1 cellular context compared by ENCODE assay signal in genomic region chr14:23551266-23552028, GRCh38.
A peak's percentile ranks its signal among the peaks of the same experiment; 100 is the strongest.
TF ChIP-seq lines count a peak whose summit lies in the region.

TSS of gene ZFHX2 (minus strand) at chr14:23551765. CDS start at chr14:23535325, 16,440 bp downstream.

TF ChIP-seq in HepG2, 621 proteins besides CTCF, POLR2A, EP300 and RAD21 (continued from another document and continues in another):
- TF ChIP-seq ZNF512B (CRISPR knock-in tag; IDR thresholded peaks at IDR 0.05; ENCODE audit: borderline replicate concordance) (peak; percentile 89; the same call in 1 of the 2 replicates), MED13 (CRISPR knock-in tag; IDR thresholded peaks at IDR 0.05) (peak; percentile 53; the same call in 1 of the 2 replicates), ZNF605 (CRISPR knock-in tag; IDR thresholded peaks at IDR 0.05) (peak; percentile 88; the same call in 1 of the 2 replicates), POGK (CRISPR knock-in tag; conservative IDR thresholded peaks at IDR 0.05) (peak; percentile 91), SIN3A (IDR thresholded peaks at IDR 0.05; ENCODE audit: borderline replicate concordance, low read depth, low read length) (peak; percentile 94; the same call in 1 of the 2 replicates), CREBL2 (CRISPR knock-in tag; IDR thresholded peaks at IDR 0.05; ENCODE audit: borderline replicate concordance) (peak; percentile 65; the same call in 1 of the 2 replicates), ZMYM2 (CRISPR knock-in tag; IDR thresholded peaks at IDR 0.05) (no peak), ZMYM4 (CRISPR knock-in tag; IDR thresholded peaks at IDR 0.05) (peak; percentile 73), LBX2 (CRISPR knock-in tag; IDR thresholded peaks at IDR 0.05; ENCODE audit: borderline replicate concordance) (no peak), ZNF296 (CRISPR knock-in tag; conservative IDR thresholded peaks at IDR 0.05) (peak; percentile 54; the same call in 1 of the 2 replicates), KDM2A (CRISPR knock-in tag; IDR thresholded peaks at IDR 0.05; ENCODE audit: borderline replicate concordance, low read depth) (peak; percentile 93), FUBP1 (CRISPR knock-in tag; IDR thresholded peaks at IDR 0.05; ENCODE audit: borderline replicate concordance) (no peak), UBTF (CRISPR knock-in tag; IDR thresholded peaks at IDR 0.05) (peak; percentile 67), ZNF292 (CRISPR knock-in tag; IDR thresholded peaks at IDR 0.05; ENCODE audit: borderline replicate concordance, low read depth) (peak; percentile 82), AHDC1 (CRISPR knock-in tag; IDR thresholded peaks at IDR 0.05; ENCODE audit: borderline replicate concordance) (peak; percentile 76; the same call in 1 of the 2 replicates), ZNF256 (CRISPR knock-in tag; conservative IDR thresholded peaks at IDR 0.05) (peak; percentile 50; the same call in 1 of the 2 replicates), TRIM22 (IDR thresholded peaks at IDR 0.05) (no peak), ATF2 (CRISPR knock-in tag; IDR thresholded peaks at IDR 0.05) (peak; percentile 26; the same call in 1 of the 2 replicates), FOXK2 (IDR thresholded peaks at IDR 0.05) (no peak; the same call in 1 of the 2 replicates), PBX3 (CRISPR knock-in tag; IDR thresholded peaks at IDR 0.05; ENCODE audit: borderline replicate concordance) (no peak), ZNF276 (CRISPR knock-in tag; IDR thresholded peaks at IDR 0.05; ENCODE audit: low read depth) (peak; percentile 50; the same call in 1 of the 2 replicates), SUZ12 (IDR thresholded peaks at IDR 0.05; ENCODE audit: low read depth, low read length) (peak; percentile 87), PHF20 (CRISPR knock-in tag; IDR thresholded peaks at IDR 0.05) (peak; percentile 79), CHD2 (IDR thresholded peaks at IDR 0.05; ENCODE audit: low read depth, low read length) (peak; percentile 92), HNF1B (CRISPR knock-in tag; IDR thresholded peaks at IDR 0.05) (peak; percentile 72; the same call in 1 of the 2 replicates), RAD51 (IDR thresholded peaks at IDR 0.05; ENCODE audit: borderline replicate concordance) (no peak), HES4 (CRISPR knock-in tag; IDR thresholded peaks at IDR 0.05; ENCODE audit: borderline replicate concordance) (peak; percentile 75)
